Comparison of ENCODE assay signal across 1 cellular context in genomic region chr12:42039146-42039545, GRCh38.
TF ChIP-seq lines count a peak whose summit lies in the region.

No MANE protein-coding gene starts in this region.

TF ChIP-seq in WTC11, 78 proteins besides CTCF, POLR2A, EP300 and RAD21 (continued from another document):
- TF ChIP-seq PRDM15 (CRISPR knock-in tag; IDR thresholded peaks at IDR 0.05), result no peak
- TF ChIP-seq FOXK1 (CRISPR knock-in tag; IDR thresholded peaks at IDR 0.05), result no peak
- TF ChIP-seq MYBL2 (CRISPR knock-in tag; IDR thresholded peaks at IDR 0.05), result no peak
- TF ChIP-seq ZNF416 (CRISPR knock-in tag; IDR thresholded peaks at IDR 0.05), result no peak
- no peak for TF ChIP-seq CREB1 (CRISPR knock-in tag; IDR thresholded peaks at IDR 0.05)
- no peak for TF ChIP-seq ZNF317 (CRISPR knock-in tag; IDR thresholded peaks at IDR 0.05; ENCODE audit: borderline replicate concordance, low read depth)
